Comparison of ENCODE assay signal across 9 cellular contexts in the genomic region with DNA sequence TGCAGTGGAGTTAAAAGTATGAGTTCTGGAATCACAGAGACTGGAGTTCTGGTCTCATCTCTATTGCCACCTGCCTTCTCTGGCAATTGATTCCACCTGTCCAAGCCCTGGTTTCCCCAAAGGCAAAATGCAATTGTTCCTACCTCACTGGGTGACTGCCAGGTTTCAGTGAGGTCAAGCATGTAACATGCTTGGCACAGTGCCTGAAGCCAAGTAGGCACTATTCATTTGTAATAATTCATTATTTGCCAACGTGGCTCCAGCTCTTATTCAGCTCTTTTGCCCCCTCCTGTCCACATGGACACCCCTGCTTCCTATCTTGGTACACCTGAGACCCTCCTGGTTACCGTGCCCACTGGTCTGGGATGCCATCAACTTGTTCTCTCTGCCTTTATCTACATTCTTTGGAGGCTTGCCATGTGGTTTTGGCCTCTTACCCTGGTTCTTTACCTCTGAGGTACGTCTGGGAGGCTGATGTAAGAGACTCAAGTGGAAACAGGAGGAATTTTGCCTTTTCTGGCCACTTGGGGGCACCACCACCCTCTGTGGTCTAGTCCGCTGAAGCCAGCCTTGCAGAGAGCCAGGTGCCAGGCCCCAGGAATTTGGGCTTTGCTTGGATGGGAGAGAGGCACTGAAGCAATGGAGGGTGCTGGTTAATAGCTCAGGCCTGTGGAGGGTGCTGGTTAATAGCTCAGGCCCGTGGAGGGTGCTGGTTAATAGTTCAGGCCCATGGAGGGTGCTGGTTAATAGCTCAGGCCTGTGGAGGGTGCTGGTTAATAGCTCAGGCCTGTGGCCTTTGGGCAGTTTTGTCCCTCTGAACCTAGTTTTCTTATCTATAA. TPM values are rescaled to one million over a fixed set of nuclear protein-coding genes. Genes with fewer than 3 reads are reported as not detected.
A peak's percentile ranks its signal among the peaks of the same experiment; 100 is the strongest.
DNase-seq lines count a peak whose midpoint lies in the region; ATAC-seq and TF ChIP-seq lines count a peak whose summit lies in the region.
"Had no signal": no experiment of that assay in that cellular context is flagged by ENCODE, and none has a peak within 500 bp of the region (broad histone marks: within the 10 kb centered on the region; RNA-seq: fewer than 3 reads in every experiment).

No MANE protein-coding gene starts in this region.

- peaks cover 18% of the 10 kb centered on the region for H3K4me1 Mint-ChIP-seq in activated T-helper 1 cell treated with anti-CD3 and anti-CD28 coated beads, Interleukin-12 subunit alpha, Interleukin-12 subunit beta, Interleukin-2, Interleukin-4 antibody, amounts not matched to agents 30 ng/mL and 10 ng/mL and 1 ng/mL, durations not matched to agents 14 hours and 24 hours and 36 hours (ENCODE audit: low read depth)
- H3K4me1 Mint-ChIP-seq in nephron progenitor cell = peaks cover 25% of the 10 kb centered on the region

- H3K4me1 ChIP-seq in KMS-11 (ENCODE audit: low read depth, poor library complexity, severe bottlenecking) (peaks cover 26% of the 10 kb centered on the region), testis (no peaks in the 10 kb centered on the region)

- ATAC-seq in HG03469 (IDR thresholded peaks at IDR 0.05; ENCODE audit: unreplicated experiment) = no peak

- H3K36me3 ChIP-seq in KMS-11 (ENCODE audit: insufficient read depth) = no peaks in the 10 kb centered on the region
- H3K36me3 ChIP-seq in testis (ENCODE audit: low read depth, missing control alignments) = no peaks in the 10 kb centered on the region
- H3K36me3 ChIP-seq: SJSA1 had no signal

- WGBS in testis, 2 donors = 19 to 31% methylated on average over 5 of the region's 5 CpGs

- H3K27ac Mint-ChIP-seq in activated T-helper 1 cell treated with anti-CD3 and anti-CD28 coated beads, Interleukin-12 subunit alpha, Interleukin-12 subunit beta, Interleukin-2, Interleukin-4 antibody, amounts not matched to agents 30 ng/mL and 10 ng/mL and 1 ng/mL, durations not matched to agents 14 hours and 24 hours and 36 hours = peak overlapping the region; percentile 72
- H3K27ac Mint-ChIP-seq in nephron progenitor cell = no peak overlapping the region

- H3K4me2 ChIP-seq in KMS-11 = peak overlapping the region; percentile 46

- intact Hi-C loops in activated T-helper 1 cell treated with anti-CD3 and anti-CD28 coated beads, Interleukin-12 subunit alpha, Interleukin-12 subunit beta, Interleukin-2, Interleukin-4 antibody, amounts not matched to agents 30 ng/mL and 10 ng/mL and 1 ng/mL, durations not matched to agents 14 hours and 24 hours and 36 hours (cut with micrococcal nuclease) = loop anchor here (1.0 to 10.0 kb wide), 2 partner anchors 120 to 1777 kb away; no protein-coding TSS in a partner anchor
- intact Hi-C loops in testis (cut with DNase I; ENCODE audit: low total_unique reads) = loop anchor here (5.0 kb wide), 1 partner anchor 120 kb away; no protein-coding TSS in a partner anchor

- H3K4me3 ChIP-seq in KMS-11 (IDR thresholded peaks at IDR 0.05; ENCODE audit: insufficient read depth, low read depth, low read length) (no peak overlapping the region), fibroblast of pulmonary artery (replicated peaks; ENCODE audit: low read depth, low read length) (no peak overlapping the region), testis (no peak overlapping the region)
- H3K4me3 ChIP-seq: SJSA1 had no signal

- H2AFZ ChIP-seq in KMS-11 (ENCODE audit: low read depth) = peak overlapping the region; percentile 38; the same call in 1 of the 2 replicates

- H3K27me3 ChIP-seq in KMS-11 (ENCODE audit: insufficient read depth, low read depth) (peaks cover 30% of the 10 kb centered on the region), testis (no peaks in the 10 kb centered on the region)

- peaks cover 4% of the 10 kb centered on the region for H3K36me3 Mint-ChIP-seq in activated T-helper 1 cell treated with anti-CD3 and anti-CD28 coated beads, Interleukin-12 subunit alpha, Interleukin-12 subunit beta, Interleukin-2, Interleukin-4 antibody, amounts not matched to agents 30 ng/mL and 10 ng/mL and 1 ng/mL, durations not matched to agents 14 hours and 24 hours and 36 hours (ENCODE audit: low read depth)
- H3K36me3 Mint-ChIP-seq in nephron progenitor cell (ENCODE audit: low read depth) = no peaks in the 10 kb centered on the region

- H3K9me3 ChIP-seq in testis = no peaks in the 10 kb centered on the region
- H3K9me3 ChIP-seq: SJSA1 had no signal

- TF ChIP-seq CTCF in KMS-11 (conservative IDR thresholded peaks at IDR 0.05; ENCODE audit: low read depth, low read length) = peak; percentile 96
- TF ChIP-seq CTCF in fibroblast of pulmonary artery (IDR thresholded peaks at IDR 0.05; ENCODE audit: low read length, missing control alignments) = peak; percentile 77
- TF ChIP-seq CTCF in nephron progenitor cell (IDR thresholded peaks at IDR 0.05) = peak; percentile 61
- TF ChIP-seq CTCF in testis (IDR thresholded peaks at IDR 0.05) = peak; percentile 69 to 78 (median 75)

- no peak for TF ChIP-seq POLR2A in testis (IDR thresholded peaks at IDR 0.05)

- no peaks in the 10 kb centered on the region for H3K79me2 ChIP-seq in KMS-11 (ENCODE audit: insufficient read depth, low read depth)

- H4K20me1 ChIP-seq in KMS-11 (ENCODE audit: insufficient read depth) = no peaks in the 10 kb centered on the region

- H3K9ac ChIP-seq in KMS-11 = no peak overlapping the region

- no peaks in the 10 kb centered on the region for H3K9me3 Mint-ChIP-seq in activated T-helper 1 cell treated with anti-CD3 and anti-CD28 coated beads, Interleukin-12 subunit alpha, Interleukin-12 subunit beta, Interleukin-2, Interleukin-4 antibody, amounts not matched to agents 30 ng/mL and 10 ng/mL and 1 ng/mL, durations not matched to agents 14 hours and 24 hours and 36 hours
- no peaks in the 10 kb centered on the region for H3K9me3 Mint-ChIP-seq in nephron progenitor cell

- H3K27me3 Mint-ChIP-seq in activated T-helper 1 cell treated with anti-CD3 and anti-CD28 coated beads, Interleukin-12 subunit alpha, Interleukin-12 subunit beta, Interleukin-2, Interleukin-4 antibody, amounts not matched to agents 30 ng/mL and 10 ng/mL and 1 ng/mL, durations not matched to agents 14 hours and 24 hours and 36 hours (ENCODE audit: insufficient read depth) = peaks cover 26% of the 10 kb centered on the region
- peaks cover 53% of the 10 kb centered on the region for H3K27me3 Mint-ChIP-seq in nephron progenitor cell (ENCODE audit: low read depth, poor library complexity)

- H3K27ac ChIP-seq in KMS-11 = peak overlapping the region; percentile 20; the same call in 1 of the 2 replicates
- no peak overlapping the region for H3K27ac ChIP-seq in testis
- H3K27ac ChIP-seq: SJSA1 had no signal

- H3K4me3 Mint-ChIP-seq in activated T-helper 1 cell treated with anti-CD3 and anti-CD28 coated beads, Interleukin-12 subunit alpha, Interleukin-12 subunit beta, Interleukin-2, Interleukin-4 antibody, amounts not matched to agents 30 ng/mL and 10 ng/mL and 1 ng/mL, durations not matched to agents 14 hours and 24 hours and 36 hours = peak overlapping the region; percentile 71
- peak overlapping the region; percentile 74 for H3K4me3 Mint-ChIP-seq in nephron progenitor cell

- DNase-seq in DMS 273 treated with DMSO at 0.1 percent for 48 hours (lab: John Stamatoyannopoulos, UW) = peak; percentile 76
- peak; percentile 27 for DNase-seq in OCI-M2 (lab: John Stamatoyannopoulos, UW; ENCODE audit: unreplicated experiment)
- DNase-seq in activated T-helper 1 cell treated with anti-CD3 and anti-CD28 coated beads, Interleukin-12 subunit alpha, Interleukin-12 subunit beta, Interleukin-2, Interleukin-4 antibody, amounts not matched to agents 30 ng/mL and 10 ng/mL and 1 ng/mL, durations not matched to agents 14 hours and 24 hours and 36 hours (ENCODE audit: low spot score) = peak; percentile 34
- DNase-seq in fibroblast of pulmonary artery (ENCODE audit: low read depth) = peak; percentile 81
- DNase-seq in nephron progenitor cell = peak; percentile 84
- peak; percentile 92 for DNase-seq in testis

RNA-seq across cellular contexts. Expression of a gene that starts 1.7 kb away (rescaled TPM):
- 1.1 TPM in 2 replicates for total RNA-seq in activated T-helper 1 cell treated with anti-CD3 and anti-CD28 coated beads, Interleukin-12 subunit alpha, Interleukin-12 subunit beta, Interleukin-2, Interleukin-4 antibody, amounts not matched to agents 30 ng/mL and 10 ng/mL and 1 ng/mL, durations not matched to agents 14 hours and 24 hours and 36 hours
- 10 to 100 TPM; 16.9 to 23.4 TPM for total RNA-seq in testis
- 4.4 TPM for polyA plus RNA-seq in testis (ENCODE audit: insufficient read depth, low read depth, low replicate concordance)
- total RNA-seq: SJSA1 had no signal

RNA-seq across cellular contexts. Expression of a gene that starts 32.2 kb away (rescaled TPM):
- not detected in 2 replicates for total RNA-seq in activated T-helper 1 cell treated with anti-CD3 and anti-CD28 coated beads, Interleukin-12 subunit alpha, Interleukin-12 subunit beta, Interleukin-2, Interleukin-4 antibody, amounts not matched to agents 30 ng/mL and 10 ng/mL and 1 ng/mL, durations not matched to agents 14 hours and 24 hours and 36 hours
- 100 to 1,000 TPM in 1 of 2 donors, 10 to 100 TPM in 1; 37.0 to 152 TPM for total RNA-seq in testis
- 52.0 TPM for polyA plus RNA-seq in testis (ENCODE audit: insufficient read depth, low read depth, low replicate concordance)
- total RNA-seq: SJSA1 had no signal

Comparison
In these comparisons a context has a peak if more than half of its experiments do, and no peak if none do; other contexts are left out.
1. DNase-seq: peak in every context shown above with its lines; median percentile 92 in testis; 84 in nephron progenitor cell; 81 in fibroblast of pulmonary artery; 76 in DMS 273 treated with DMSO at 0.1 percent for 48 hours; 34 in activated T-helper 1 cell treated with anti-CD3 and anti-CD28 coated beads, Interleukin-12 subunit alpha, Interleukin-12 subunit beta, Interleukin-2, Interleukin-4 antibody, amounts not matched to agents 30 ng/mL and 10 ng/mL and 1 ng/mL, durations not matched to agents 14 hours and 24 hours and 36 hours; 27 in OCI-M2.
2. RNA of a gene that starts 32.2 kb away (total RNA-seq): 37.0 to 152 TPM in testis; not detected in activated T-helper 1 cell treated with anti-CD3 and anti-CD28 coated beads, Interleukin-12 subunit alpha, Interleukin-12 subunit beta, Interleukin-2, Interleukin-4 antibody, amounts not matched to agents 30 ng/mL and 10 ng/mL and 1 ng/mL, durations not matched to agents 14 hours and 24 hours and 36 hours; every median in the first group is over 10 times any median in the second.
3. Peak in every context shown above with its lines, with median percentiles within 50 percentile points of each other: CTCF ChIP-seq.